26 cellular contexts compared by ENCODE assay signal in genomic region chr6:96197241-96197640, GRCh38.
"Had no signal": no experiment of that assay in that cellular context is flagged by ENCODE, and none has a peak within 500 bp of the region (broad histone marks: within the 10 kb centered on the region; RNA-seq: fewer than 3 reads in every experiment).

No MANE protein-coding gene starts in this region.

- H3K36me3 Mint-ChIP-seq: activated CD8-positive, alpha-beta memory T cell treated with anti-CD3 and anti-CD28 coated beads, Interleukin-2, amount 10 ng/mL, durations not matched to agents 7 days and 5 days; activated naive CD4-positive, alpha-beta T cell treated with anti-CD3 and anti-CD28 coated beads, Interleukin-2, amount 50 U/mL, for 72 hours; memory B cell; natural killer cell; neural progenitor cell had no signal

- H3K4me1 Mint-ChIP-seq: activated CD4-positive, alpha-beta T cell treated with anti-CD3 and anti-CD28 coated beads for 36 hours; activated CD8-positive, alpha-beta memory T cell treated with anti-CD3 and anti-CD28 coated beads, Interleukin-2, amount 10 ng/mL, durations not matched to agents 7 days and 5 days; central memory CD8-positive, alpha-beta T cell; memory B cell; natural killer cell; neural progenitor cell had no signal

- H3K4me3 ChIP-seq: gastrocnemius medialis, neural progenitor cell, psoas muscle, sigmoid colon, suprapubic skin, tibial artery had no signal

- H3K9me3 Mint-ChIP-seq: central memory CD8-positive, alpha-beta T cell had no signal

- H3K4me1 ChIP-seq: gastrocnemius medialis, neural progenitor cell, parathyroid adenoma, psoas muscle, suprapubic skin, tibial artery had no signal

- H3K4me3 Mint-ChIP-seq: activated CD4-positive, alpha-beta T cell treated with anti-CD3 and anti-CD28 coated beads for 36 hours; activated CD8-positive, alpha-beta memory T cell treated with anti-CD3 and anti-CD28 coated beads, Interleukin-2, amount 10 ng/mL, durations not matched to agents 7 days and 5 days; activated CD8-positive, alpha-beta T cell treated with anti-CD3 and anti-CD28 coated beads, Interleukin-2, amount 10 ng/mL, durations not matched to agents 7 days and 5 days; central memory CD8-positive, alpha-beta T cell; dendritic cell treated with granulocyte-macrophage colony-stimulating factor and Interleukin-4, amounts not matched to agents 40 ng/mL and 50 ng/mL, for 4 days; memory B cell; natural killer cell; neural progenitor cell; T-helper 2 cell treated with Interferon-gamma antibody and Interleukin-4, amounts not matched to agents 5 μg/mL and 100 μg/mL, for 36 hours had no signal

- H3K79me2 ChIP-seq: parathyroid adenoma had no signal

- H3K27ac Mint-ChIP-seq: activated CD4-positive, alpha-beta T cell treated with anti-CD3 and anti-CD28 coated beads for 36 hours; activated CD8-positive, alpha-beta memory T cell treated with anti-CD3 and anti-CD28 coated beads, Interleukin-2, amount 10 ng/mL, durations not matched to agents 7 days and 5 days; activated CD8-positive, alpha-beta T cell treated with anti-CD3 and anti-CD28 coated beads, Interleukin-2, amount 10 ng/mL, durations not matched to agents 7 days and 5 days; activated naive CD4-positive, alpha-beta T cell treated with anti-CD3 and anti-CD28 coated beads, Interleukin-2, amount 50 U/mL, for 72 hours; dendritic cell treated with granulocyte-macrophage colony-stimulating factor and Interleukin-4, amounts not matched to agents 40 ng/mL and 50 ng/mL, for 4 days; memory B cell; natural killer cell; neural progenitor cell; T-helper 2 cell treated with Interferon-gamma antibody and Interleukin-4, amounts not matched to agents 5 μg/mL and 100 μg/mL, for 36 hours had no signal

- H3K9ac ChIP-seq: neural progenitor cell, parathyroid adenoma had no signal

- H3K36me3 ChIP-seq: gastrocnemius medialis, neural progenitor cell, sigmoid colon, suprapubic skin, tibial artery had no signal

- H2AFZ ChIP-seq: neural progenitor cell, parathyroid adenoma had no signal

- H3K27me3 ChIP-seq: gastrocnemius medialis, neural progenitor cell, sigmoid colon, suprapubic skin, tibial artery had no signal

- FAIRE-seq: bronchial epithelial cell, small intestine had no signal

- H3K9me3 ChIP-seq: gastrocnemius medialis, psoas muscle, sigmoid colon, suprapubic skin, tibial artery had no signal

- H3K4me2 ChIP-seq: neural progenitor cell had no signal

- ATAC-seq: activated CD4-positive, alpha-beta T cell treated with anti-CD3 and anti-CD28 coated beads for 36 hours; activated CD8-positive, alpha-beta memory T cell treated with anti-CD3 and anti-CD28 coated beads, Interleukin-2, amount 10 ng/mL, durations not matched to agents 7 days and 5 days; activated CD8-positive, alpha-beta T cell treated with anti-CD3 and anti-CD28 coated beads, Interleukin-2, amount 10 ng/mL, durations not matched to agents 7 days and 5 days; activated naive CD4-positive, alpha-beta T cell treated with anti-CD3 and anti-CD28 coated beads, Interleukin-2, amount 50 U/mL, for 72 hours; gastrocnemius medialis; natural killer cell; psoas muscle had no signal

- H3K27me3 Mint-ChIP-seq: activated CD4-positive, alpha-beta T cell treated with anti-CD3 and anti-CD28 coated beads for 36 hours; activated CD8-positive, alpha-beta memory T cell treated with anti-CD3 and anti-CD28 coated beads, Interleukin-2, amount 10 ng/mL, durations not matched to agents 7 days and 5 days; central memory CD8-positive, alpha-beta T cell; dendritic cell treated with granulocyte-macrophage colony-stimulating factor and Interleukin-4, amounts not matched to agents 40 ng/mL and 50 ng/mL, for 4 days; memory B cell had no signal

- DNase-seq: activated CD4-positive, alpha-beta T cell treated with anti-CD3 and anti-CD28 coated beads for 36 hours; activated CD4-positive, CD25-positive, alpha-beta regulatory T cell; activated CD8-positive, alpha-beta memory T cell treated with anti-CD3 and anti-CD28 coated beads, Interleukin-2, amount 10 ng/mL, durations not matched to agents 7 days and 5 days; activated CD8-positive, alpha-beta T cell treated with anti-CD3 and anti-CD28 coated beads, Interleukin-2, amount 10 ng/mL, durations not matched to agents 7 days and 5 days; activated naive CD4-positive, alpha-beta T cell; activated T-cell treated with anti-CD3 and anti-CD28 coated beads, Interleukin-2, amount 50 U/mL, for 48 hours; gastrocnemius medialis; hypothalamus; natural killer cell; occipital lobe; psoas muscle; sigmoid colon; small intestine; stimulated activated CD4-positive, alpha-beta T cell treated with anti-CD3 and anti-CD28 coated beads, Interleukin-1b, Interleukin-23, amount 100 ng/mL, for 48 hours; stimulated activated naive CD4-positive, alpha-beta T cell; T-helper 1 cell; tibial artery had no signal

- H3K27ac ChIP-seq: gastrocnemius medialis, neural progenitor cell, parathyroid adenoma, psoas muscle, sigmoid colon, suprapubic skin, tibial artery had no signal
